Comparison of ENCODE assay signal across 27 cellular contexts in the genomic region with DNA sequence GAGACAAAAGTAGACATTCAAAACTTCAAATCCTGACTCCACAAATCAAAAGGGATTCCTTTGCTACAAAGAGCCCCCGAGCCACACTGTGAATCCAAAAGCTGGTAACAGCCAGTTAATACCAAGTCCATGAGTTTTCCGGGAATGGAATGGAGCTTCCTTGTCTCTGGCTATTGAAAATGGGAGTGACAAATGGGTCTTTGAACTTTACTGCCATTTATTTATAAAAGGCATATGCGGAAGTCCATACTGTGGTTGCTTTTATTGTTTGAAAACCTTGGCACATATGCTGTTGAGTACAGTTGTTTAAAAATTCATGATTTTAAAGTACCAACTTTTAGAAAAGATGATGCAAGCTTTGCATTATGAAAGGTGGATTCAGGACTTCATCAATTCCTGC.
"Had no signal": no experiment of that assay in that cellular context is flagged by ENCODE, and none has a peak within 500 bp of the region (broad histone marks: within the 10 kb centered on the region; RNA-seq: fewer than 3 reads in every experiment).

No MANE protein-coding gene starts in this region.

- H3K36me3 ChIP-seq: stomach, suprapubic skin, thoracic aorta, thyroid gland, tibial artery, tibial nerve, transverse colon, upper lobe of left lung, upper lobe of right lung, uterus, vagina had no signal

- H3K4me3 ChIP-seq: stomach, suprapubic skin, testis, thoracic aorta, thyroid gland, tibial artery, tibial nerve, transverse colon, upper lobe of left lung, upper lobe of right lung, uterus, vagina had no signal

- ATAC-seq: stimulated activated effector memory CD8-positive, alpha-beta T cell treated with anti-CD3 and anti-CD28 coated beads, Interleukin-12 subunit alpha, Interleukin-12 subunit beta, amount 100 ng/mL, for 72 hours; stimulated activated memory B cell treated with anti-CD40 and anti-IgM and Interleukin-4, amounts not matched to agents 10 μg/mL and 1 μg/mL and 100 μg/mL, for 72 hours; stimulated activated naive B cell treated with anti-CD40 and anti-IgM and Interleukin-4, amounts not matched to agents 10 μg/mL and 1 μg/mL and 100 μg/mL, for 72 hours; stimulated activated naive CD8-positive, alpha-beta T cell treated with anti-CD3 and anti-CD28 coated beads, Interleukin-15, amount 100 ng/mL, for 72 hours; stimulated activated naive CD8-positive, alpha-beta T cell treated with anti-CD3 and anti-CD28 coated beads, Interleukin-15, Interleukin-2, amounts not matched to agents 100 U/mL and 50 U/mL, for 24 hours; upper lobe of right lung had no signal

- FAIRE-seq: urothelium cell line had no signal

- DNase-seq: stimulated activated CD4-positive, alpha-beta T cell treated with anti-CD3 and anti-CD28 coated beads, Interleukin-2, amount 100 ng/mL, for 48 hours; stimulated activated CD4-positive, alpha-beta T cell treated with anti-CD3 and anti-CD28 coated beads, Interleukin-4, amount 100 ng/mL, for 1 hour; stimulated activated CD4-positive, alpha-beta T cell treated with anti-CD3 and anti-CD28 coated beads, Interleukin-4, amount 100 ng/mL, for 24 hours; stimulated activated CD4-positive, alpha-beta T cell treated with anti-CD3 and anti-CD28 coated beads, Interleukin-4, amount 100 ng/mL, for 4 hours; stimulated activated CD8-positive, alpha-beta memory T cell treated with anti-CD3 and anti-CD28 coated beads, Interleukin-4, amount 100 ng/mL, for 48 hours; stimulated activated naive B cell treated with anti-CD40 and anti-IgM and Interleukin-4, amounts not matched to agents 10 μg/mL and 1 μg/mL and 100 μg/mL, for 72 hours; stimulated activated naive CD4-positive, alpha-beta T cell; stimulated activated naive CD4-positive, alpha-beta T cell treated with Interleukin-2 at 50 U/mL for 16 hours; stimulated activated naive CD8-positive, alpha-beta T cell treated with anti-CD3 and anti-CD28 coated beads, Interleukin-15, amount 100 ng/mL, for 72 hours; stimulated activated naive CD8-positive, alpha-beta T cell treated with anti-CD3 and anti-CD28 coated beads, Interleukin-15, Interleukin-2, amounts not matched to agents 100 U/mL and 50 U/mL, for 24 hours; stomach; substantia nigra; testis; thyroid gland; tibial artery; transverse colon; trophoblast cell; upper lobe of left lung; upper lobe of right lung; uterus had no signal

- H3K9me3 ChIP-seq: stomach, suprapubic skin, testis, thoracic aorta, thyroid gland, tibial artery, tibial nerve, transverse colon, upper lobe of left lung, upper lobe of right lung, uterus, vagina had no signal

- H3K27me3 ChIP-seq: stomach, suprapubic skin, testis, thyroid gland, tibial artery, tibial nerve, transverse colon, upper lobe of left lung, upper lobe of right lung, uterus, vagina had no signal

- H3K4me1 ChIP-seq: stomach, suprapubic skin, testis, tibial artery, upper lobe of right lung, uterus had no signal

- H3K27ac ChIP-seq: stomach, suprapubic skin, testis, thoracic aorta, thyroid gland, tibial artery, tibial nerve, upper lobe of left lung, upper lobe of right lung, uterus, vagina had no signal
